In the genomic region with DNA sequence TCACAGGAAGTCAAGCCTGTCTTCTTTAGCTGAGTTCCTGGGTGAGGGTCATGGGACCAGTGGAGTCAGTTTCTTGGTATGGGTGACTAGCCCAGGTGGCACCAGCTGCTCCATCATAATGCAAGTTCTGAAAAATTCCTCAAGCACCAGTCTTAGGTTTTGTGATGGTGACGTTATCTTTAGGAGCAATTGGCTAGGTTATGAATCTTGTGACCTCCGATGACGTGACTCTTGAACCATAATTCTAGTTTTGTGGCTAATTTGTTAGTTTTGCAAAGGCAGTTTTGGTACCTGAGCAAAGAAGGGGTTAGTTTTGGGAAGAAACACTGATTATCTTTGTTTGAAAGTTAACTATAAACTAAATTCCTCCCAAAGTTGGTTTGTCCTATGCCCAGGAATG, we compare ENCODE assay signal across 35 cellular contexts.
"Had no signal": no experiment of that assay in that cellular context is flagged by ENCODE, and none has a peak within 500 bp of the region (broad histone marks: within the 10 kb centered on the region; RNA-seq: fewer than 3 reads in every experiment).

No MANE protein-coding gene starts in this region.

- H3K4me3 ChIP-seq: MG63 had no signal

- H3K36me3 ChIP-seq: MG63 had no signal

- DNase-seq: Karpas-422, Kasumi-1, MG63, MM.1S, MV-4-11, NCI-H1048, NCI-H1092, NCI-H1092 treated with DMSO at 0.1 percent for 48 hours, NCI-H1105, NCI-H1105 treated with DMSO at 0.1 percent for 48 hours, NCI-H1417, NCI-H1417 treated with DMSO at 0.1 percent for 48 hours, NCI-H1436, NCI-H1436 treated with DMSO at 0.1 percent for 48 hours, NCI-H146, NCI-H1694, NCI-H1694 treated with DMSO at 0.1 percent for 48 hours, NCI-H187, NCI-H187 treated with DMSO at 0.1 percent for 48 hours, NCI-H1930, NCI-H2029, NCI-H2029 treated with DMSO at 0.1 percent for 48 hours, NCI-H2081, NCI-H2081 treated with DMSO at 0.1 percent for 48 hours, NCI-H2107, NCI-H2171, NCI-H2171 treated with DMSO at 0.1 percent for 48 hours, NCI-H226, NCI-H345, NCI-H446, NCI-H446 treated with DMSO at 0.1 percent for 48 hours, NCI-H510A, NCI-H510A treated with DMSO at 0.1 percent for 48 hours, NCI-H524, NCI-H524 treated with DMSO at 0.1 percent for 48 hours had no signal

- H3K27me3 ChIP-seq: MG63 had no signal

- H3K9me3 ChIP-seq: MG63 had no signal
